13 cellular contexts compared by ENCODE assay signal in genomic region chr12:56143225-56143624, GRCh38. TPM values are rescaled to one million over a fixed set of nuclear protein-coding genes. Genes with fewer than 3 reads are reported as not detected.
DNase-seq lines count a peak whose midpoint lies in the region; ATAC-seq, FAIRE-seq and TF ChIP-seq lines count a peak whose summit lies in the region.
"Had no signal": no experiment of that assay in that cellular context is flagged by ENCODE, and none has a peak within 500 bp of the region (broad histone marks: within the 10 kb centered on the region; RNA-seq: fewer than 3 reads in every experiment).

No MANE protein-coding gene starts in this region.

- no peak overlapping the region for H3K4me2 ChIP-seq in astrocyte (ENCODE audit: low read length)

- no peaks in the 10 kb centered on the region for H3K27me3 Mint-ChIP-seq in astrocyte (ENCODE audit: low read depth, unreplicated experiment)
- H3K27me3 Mint-ChIP-seq in natural killer cell treated with Interleukin-12 subunit alpha and Interleukin-12 subunit beta and Interleukin-15 and Interleukin-18, amount 100 ng/mL, for 72 hours: no peaks in the 10 kb centered on the region

- no peaks in the 10 kb centered on the region for H4K20me1 ChIP-seq in astrocyte (ENCODE audit: insufficient read depth, low read length)

- no peak for TF ChIP-seq POLR2A in vagina (IDR thresholded peaks at IDR 0.05)

- peaks cover 4% of the 10 kb centered on the region for H3K9me3 Mint-ChIP-seq in astrocyte (ENCODE audit: unreplicated experiment)
- H3K9me3 Mint-ChIP-seq in natural killer cell treated with Interleukin-12 subunit alpha and Interleukin-12 subunit beta and Interleukin-15 and Interleukin-18, amount 100 ng/mL, for 72 hours: no peaks in the 10 kb centered on the region
- H3K9me3 Mint-ChIP-seq: nephron had no signal

- ATAC-seq in Right ventricle myocardium inferior (no peak), HG03439 (IDR thresholded peaks at IDR 0.05; ENCODE audit: unreplicated experiment) (no peak)
- ATAC-seq in natural killer cell treated with Interleukin-12 subunit alpha and Interleukin-12 subunit beta and Interleukin-15 and Interleukin-18, amount 100 ng/mL, for 72 hours: no peak
- ATAC-seq: HepG2 had no signal

- H3K9ac ChIP-seq in astrocyte (ENCODE audit: low read length): no peak overlapping the region

- DNase-seq in left ventricle myocardium inferior: no peak
- DNase-seq in Right ventricle myocardium inferior (ENCODE audit: missing footprints): no peak
- DNase-seq in astrocyte (ENCODE audit: low read depth): no peak
- DNase-seq in natural killer cell treated with Interleukin-12 subunit alpha and Interleukin-12 subunit beta and Interleukin-15 and Interleukin-18, amount 100 ng/mL, for 72 hours (ENCODE audit: low spot score): no peak
- DNase-seq in vagina (ENCODE audit: extremely low spot score in 2 of 2): no peak
- no peak for DNase-seq in COLO668 (lab: John Stamatoyannopoulos, UW; ENCODE audit: unreplicated experiment)
- DNase-seq in stimulated activated naive CD4-positive, alpha-beta T cell treated with Interleukin-2 at 50 U/mL for 16 hours (lab: John Stamatoyannopoulos, UW): no peak
- DNase-seq: activated gamma-delta T cell, GDM1 had no signal

- peaks cover 65% of the 10 kb centered on the region for H3K36me3 ChIP-seq in left ventricle myocardium inferior
- peaks cover 47% of the 10 kb centered on the region for H3K36me3 ChIP-seq in astrocyte (ENCODE audit: insufficient read depth, low read length)
- H3K36me3 ChIP-seq in vagina: peaks cover 2 to 59% of the 10 kb centered on the region in 2 donors

- H3K4me3 Mint-ChIP-seq in astrocyte (ENCODE audit: unreplicated experiment): peak overlapping the region; percentile 50
- H3K4me3 Mint-ChIP-seq in natural killer cell treated with Interleukin-12 subunit alpha and Interleukin-12 subunit beta and Interleukin-15 and Interleukin-18, amount 100 ng/mL, for 72 hours: no peak overlapping the region
- H3K4me3 Mint-ChIP-seq: nephron had no signal

- no peak for FAIRE-seq in astrocyte (lab: Jason Lieb, UNC)
- FAIRE-seq: HepG2 had no signal

- H3K4me1 Mint-ChIP-seq in astrocyte (ENCODE audit: low read depth, unreplicated experiment): peaks cover 5% of the 10 kb centered on the region
- peaks cover 9% of the 10 kb centered on the region in 2 donors for H3K4me1 Mint-ChIP-seq in natural killer cell treated with Interleukin-12 subunit alpha and Interleukin-12 subunit beta and Interleukin-15 and Interleukin-18, amount 100 ng/mL, for 72 hours (ENCODE audit: low read depth in 2 of 2)

- intact Hi-C loops in left ventricle myocardium inferior (cut with micrococcal nuclease) (no loop called here), Right ventricle myocardium inferior (cut with DNase I) (no loop called here), vagina (cut with DNase I) (no loop called here)

- TF ChIP-seq CTCF in left ventricle myocardium inferior (IDR thresholded peaks at IDR 0.05; ENCODE audit: borderline replicate concordance) (no peak), astrocyte (IDR thresholded peaks at IDR 0.05; ENCODE audit: insufficient read depth, low read depth, low read length) (no peak), vagina (IDR thresholded peaks at IDR 0.05) (no peak)

- no peaks in the 10 kb centered on the region for H3K79me2 ChIP-seq in astrocyte (ENCODE audit: insufficient read depth, low read length)

- H3K9me3 ChIP-seq in left ventricle myocardium inferior (replicated peaks) (no peaks in the 10 kb centered on the region), astrocyte (ENCODE audit: insufficient read depth, low read depth, low read length) (no peaks in the 10 kb centered on the region), vagina (no peaks in the 10 kb centered on the region)

- H3K27me3 ChIP-seq in left ventricle myocardium inferior (ENCODE audit: low read depth) (no peaks in the 10 kb centered on the region), astrocyte (ENCODE audit: insufficient read depth, low read length) (no peaks in the 10 kb centered on the region), vagina (no peaks in the 10 kb centered on the region)

- peaks cover 48% of the 10 kb centered on the region for H3K36me3 Mint-ChIP-seq in astrocyte (ENCODE audit: low read depth, unreplicated experiment)
- H3K36me3 Mint-ChIP-seq in natural killer cell treated with Interleukin-12 subunit alpha and Interleukin-12 subunit beta and Interleukin-15 and Interleukin-18, amount 100 ng/mL, for 72 hours: peaks cover 30% of the 10 kb centered on the region

- H3K27ac Mint-ChIP-seq in astrocyte (ENCODE audit: unreplicated experiment): peak overlapping the region; percentile 12
- peak overlapping the region; percentile 48 to 82 for H3K27ac Mint-ChIP-seq in natural killer cell treated with Interleukin-12 subunit alpha and Interleukin-12 subunit beta and Interleukin-15 and Interleukin-18, amount 100 ng/mL, for 72 hours
- H3K27ac Mint-ChIP-seq: nephron had no signal

- H3K4me3 ChIP-seq in left ventricle myocardium inferior: no peak overlapping the region
- H3K4me3 ChIP-seq in astrocyte (ENCODE audit: insufficient read depth, low read depth, low read length): no peak overlapping the region
- no peak overlapping the region for H3K4me3 ChIP-seq in vagina

- H3K4me1 ChIP-seq in left ventricle myocardium inferior (peaks cover 42% of the 10 kb centered on the region), astrocyte (ENCODE audit: insufficient read depth, low read length) (no peaks in the 10 kb centered on the region), vagina (peaks cover 19% of the 10 kb centered on the region)

- H3K27ac ChIP-seq in left ventricle myocardium inferior (replicated peaks) (peak overlapping the region; percentile 89), astrocyte (ENCODE audit: low read depth, low read length) (no peak overlapping the region), vagina (peak overlapping the region; percentile 48)
- H3K27ac ChIP-seq: C4-2B had no signal

- H2AFZ ChIP-seq in astrocyte (ENCODE audit: low read depth, low read length): no peak overlapping the region

RNA-seq across cellular contexts. Expression of gene MYL6B, which starts 9.2 kb away (rescaled TPM):
- total RNA-seq in left ventricle myocardium inferior (54.1 TPM), Right ventricle myocardium inferior (45.8 TPM), astrocyte (110 and 118 TPM in 2 replicates), vagina (40.8 TPM)
- 10 to 100 TPM; 32.0 to 65.5 TPM for total RNA-seq in natural killer cell treated with Interleukin-12 subunit alpha and Interleukin-12 subunit beta and Interleukin-15 and Interleukin-18, amount 100 ng/mL, for 72 hours

RNA-seq across cellular contexts. Expression of gene MYL6, which starts 14.9 kb away (rescaled TPM):
- 508 TPM for total RNA-seq in left ventricle myocardium inferior
- total RNA-seq in Right ventricle myocardium inferior: 673 TPM
- total RNA-seq in astrocyte: 2,485 and 2,685 TPM in 2 replicates
- total RNA-seq in natural killer cell treated with Interleukin-12 subunit alpha and Interleukin-12 subunit beta and Interleukin-15 and Interleukin-18, amount 100 ng/mL, for 72 hours: 1,000 to 10,000 TPM; 1,441 to 1,555 TPM
- 2,285 TPM for total RNA-seq in vagina

RNA-seq across cellular contexts. Expression of gene ESYT1, which starts 15.2 kb away (rescaled TPM):
- total RNA-seq in left ventricle myocardium inferior (23.2 TPM), Right ventricle myocardium inferior (33.6 TPM), astrocyte (138 and 142 TPM in 2 replicates), vagina (140 TPM)
- total RNA-seq in natural killer cell treated with Interleukin-12 subunit alpha and Interleukin-12 subunit beta and Interleukin-15 and Interleukin-18, amount 100 ng/mL, for 72 hours: 100 to 1,000 TPM in 1 of 2 donors, 10 to 100 TPM in 1; 89.3 to 120 TPM

RNA-seq across cellular contexts. Expression of gene ZC3H10, which starts 25.2 kb away (rescaled TPM):
- total RNA-seq in left ventricle myocardium inferior (4.9 TPM), Right ventricle myocardium inferior (7.3 TPM), astrocyte (4.1 and 4.2 TPM in 2 replicates), vagina (2.0 TPM)
- total RNA-seq in natural killer cell treated with Interleukin-12 subunit alpha and Interleukin-12 subunit beta and Interleukin-15 and Interleukin-18, amount 100 ng/mL, for 72 hours: 10 to 100 TPM; 11.4 to 14.9 TPM

RNA-seq across cellular contexts. Expression of gene RPL41, which starts 26.8 kb away (rescaled TPM):
- total RNA-seq in left ventricle myocardium inferior: 1,892 TPM
- total RNA-seq in Right ventricle myocardium inferior: 2,099 TPM
- total RNA-seq in astrocyte: 3,078 and 3,088 TPM in 2 replicates
- 1,000 to 10,000 TPM; 2,363 to 2,700 TPM for total RNA-seq in natural killer cell treated with Interleukin-12 subunit alpha and Interleukin-12 subunit beta and Interleukin-15 and Interleukin-18, amount 100 ng/mL, for 72 hours
- 2,458 TPM for total RNA-seq in vagina
